ENCODE assay signal across 8 cellular contexts in genomic region chr17:16568541-16569357, GRCh38. TPM values are rescaled to one million over a fixed set of nuclear protein-coding genes. Genes with fewer than 3 reads are reported as not detected.
A peak's percentile ranks its signal among the peaks of the same experiment; 100 is the strongest.
DNase-seq lines count a peak whose midpoint lies in the region; ATAC-seq and TF ChIP-seq lines count a peak whose summit lies in the region.

TSS of gene ZNF287 (minus strand) at chr17:16569204. CDS start at chr17:16567731, 1,473 bp downstream.

- peaks cover 5% of the 10 kb centered on the region for H3K36me3 Mint-ChIP-seq in natural killer cell treated with Interleukin-12 subunit alpha and Interleukin-12 subunit beta and Interleukin-15 and Interleukin-18, amount 100 ng/mL, for 72 hours

- H3K4me2 ChIP-seq in PC-3 (ENCODE audit: low read length) = peak within 1 kb of the TSS; percentile 94

- intact Hi-C loops in PC-3 (cut with micrococcal nuclease) = no loop called here

- peak within 1 kb of the TSS; percentile 28 to 63 for H3K27ac Mint-ChIP-seq in natural killer cell treated with Interleukin-12 subunit alpha and Interleukin-12 subunit beta and Interleukin-15 and Interleukin-18, amount 100 ng/mL, for 72 hours

- H3K27me3 ChIP-seq in HUES6 (ENCODE audit: control insufficient read depth, insufficient read depth, low read length) (peaks cover 45% of the 10 kb centered on the region), PC-3 (ENCODE audit: low read length) (no peaks in the 10 kb centered on the region)

- no peaks in the 10 kb centered on the region for H4K20me1 ChIP-seq in PC-3 (ENCODE audit: low read length)

- H3F3A ChIP-seq in PC-3 (ENCODE audit: low read length, unreplicated experiment) = no peaks in the 10 kb centered on the region

- BruUV-seq in PC-3 (replicated peaks; lab: Mats Ljungman, UMichigan) = no TSS peak

- DNase-seq in COR-L47 (lab: John Stamatoyannopoulos, UW) (peak; percentile 77), PC-3 (peak; percentile 96), fibroblast of pulmonary artery (ENCODE audit: low read depth) (peak; percentile 92)
- DNase-seq in activated effector memory CD4-positive, alpha-beta T cell treated with Interleukin-2 at 50 U/mL for 16 hours = peak; percentile 87
- DNase-seq in natural killer cell treated with Interleukin-12 subunit alpha and Interleukin-12 subunit beta and Interleukin-15 and Interleukin-18, amount 100 ng/mL, for 72 hours (ENCODE audit: low spot score) = peak; percentile 94
- DNase-seq in stimulated activated naive CD4-positive, alpha-beta T cell (lab: John Stamatoyannopoulos, UW) = peak; percentile 82 to 94 (median 90)

- H3K36me3 ChIP-seq in HUES6 (ENCODE audit: control insufficient read depth, insufficient read depth, low read length) (peaks cover 7% of the 10 kb centered on the region), PC-3 (ENCODE audit: low read depth, low read length) (peaks cover 9% of the 10 kb centered on the region; the same call in 1 of the 2 replicates)

- peak within 1 kb of the TSS; percentile 82 for H3K4me3 Mint-ChIP-seq in natural killer cell treated with Interleukin-12 subunit alpha and Interleukin-12 subunit beta and Interleukin-15 and Interleukin-18, amount 100 ng/mL, for 72 hours

- peaks cover 0 to 13% of the 10 kb centered on the region in 2 donors for H3K27me3 Mint-ChIP-seq in natural killer cell treated with Interleukin-12 subunit alpha and Interleukin-12 subunit beta and Interleukin-15 and Interleukin-18, amount 100 ng/mL, for 72 hours

- H3K4me3 ChIP-seq in HUES6 (ENCODE audit: low read depth, low read length) = peak within 1 kb of the TSS; percentile 77
- peak within 1 kb of the TSS; percentile 80 for H3K4me3 ChIP-seq in PC-3 (ENCODE audit: low read length)
- peak within 1 kb of the TSS; percentile 80 for H3K4me3 ChIP-seq in fibroblast of pulmonary artery (replicated peaks; ENCODE audit: low read depth, low read length)

- POLR2A ChIA-PET in PC-3 (lab: Charles Lee; ENCODE audit: unreplicated experiment) = no interaction called here

- H3K4me1 Mint-ChIP-seq in natural killer cell treated with Interleukin-12 subunit alpha and Interleukin-12 subunit beta and Interleukin-15 and Interleukin-18, amount 100 ng/mL, for 72 hours (ENCODE audit: low read depth in 2 of 2) = peaks cover 3 to 15% of the 10 kb centered on the region in 2 donors

- TF ChIP-seq CTCF in PC-3 (conservative IDR thresholded peaks at IDR 0.05; ENCODE audit: low read depth, low read length) = no peak
- TF ChIP-seq CTCF in fibroblast of pulmonary artery (IDR thresholded peaks at IDR 0.05; ENCODE audit: low read length, missing control alignments) = no peak

- H3K27ac ChIP-seq in HUES6 (ENCODE audit: low read depth, low read length) (no peak within 1 kb of the TSS), PC-3 (ENCODE audit: low read length) (no peak within 1 kb of the TSS)

- H3K9me3 Mint-ChIP-seq in natural killer cell treated with Interleukin-12 subunit alpha and Interleukin-12 subunit beta and Interleukin-15 and Interleukin-18, amount 100 ng/mL, for 72 hours = no peaks in the 10 kb centered on the region

- no peaks in the 10 kb centered on the region for H3K9me3 ChIP-seq in HUES6 (ENCODE audit: control insufficient read depth, insufficient read depth, low read depth, low read length)
- H3K9me3 ChIP-seq in PC-3 (ENCODE audit: low read length) = peaks cover 3% of the 10 kb centered on the region; the same call in 1 of the 2 replicates

- no peaks in the 10 kb centered on the region for H3K79me2 ChIP-seq in PC-3 (ENCODE audit: low read length)

- H2AFZ ChIP-seq in PC-3 (ENCODE audit: low read length) = peak within 1 kb of the TSS; percentile 96

- H3K4me1 ChIP-seq in HUES6 (ENCODE audit: control insufficient read depth, insufficient read depth, low read length) (no peaks in the 10 kb centered on the region), PC-3 (ENCODE audit: insufficient read depth, low read length) (peaks cover 10% of the 10 kb centered on the region)

- H3K9ac ChIP-seq in HUES6 (ENCODE audit: low read length) = peak within 1 kb of the TSS; percentile 19
- peak within 1 kb of the TSS; percentile 55 for H3K9ac ChIP-seq in PC-3 (ENCODE audit: low read length)

- no peaks in the 10 kb centered on the region for H3K9me2 ChIP-seq in PC-3 (replicated peaks; ENCODE audit: low read length)

- CTCF ChIA-PET in PC-3 (lab: Charles Lee) = no interaction called here

- ATAC-seq in GM21367 (IDR thresholded peaks at IDR 0.05; ENCODE audit: unreplicated experiment) (peak; percentile 95), PC-3 (peak; percentile 97)
- peak; percentile 98 for ATAC-seq in natural killer cell treated with Interleukin-12 subunit alpha and Interleukin-12 subunit beta and Interleukin-15 and Interleukin-18, amount 100 ng/mL, for 72 hours

RNA-seq across cellular contexts. Expression of gene ZNF287, which starts in this region (rescaled TPM):
- total RNA-seq in PC-3 (2014; rRNA removed) = 14.0 and 20.6 TPM in 2 replicates
- 1 to 10 TPM; 7.6 to 8.1 TPM for total RNA-seq in natural killer cell treated with Interleukin-12 subunit alpha and Interleukin-12 subunit beta and Interleukin-15 and Interleukin-18, amount 100 ng/mL, for 72 hours
